Comparison of ENCODE assay signal across 11 cellular contexts in genomic region chr13:48403929-48404328, GRCh38. TPM values are rescaled to one million over a fixed set of nuclear protein-coding genes. Genes with fewer than 3 reads are reported as not detected.
A peak's percentile ranks its signal among the peaks of the same experiment; 100 is the strongest.
DNase-seq lines count a peak whose midpoint lies in the region; ATAC-seq and TF ChIP-seq lines count a peak whose summit lies in the region.
"Had no signal": no experiment of that assay in that cellular context is flagged by ENCODE, and none has a peak within 500 bp of the region (broad histone marks: within the 10 kb centered on the region; RNA-seq: fewer than 3 reads in every experiment).

No MANE protein-coding gene starts in this region.

- peaks cover 4% of the 10 kb centered on the region for H3K36me3 Mint-ChIP-seq in nephron (ENCODE audit: low read depth)

- H3K9me3 Mint-ChIP-seq in nephron: no peaks in the 10 kb centered on the region

- intact Hi-C loops in heart right ventricle (cut with DNase I): loop anchor here in 7 of 10 donors (1.0 to 10.0 kb wide), 10 partner anchors 7 to 181 kb away; partner anchors contain the start of gene RCBTB2 (in 1 of the 7)
- intact Hi-C loops in Right ventricle myocardium inferior (cut with DNase I): no loop called here

- H3K27me3 Mint-ChIP-seq in nephron (ENCODE audit: low read depth): no peaks in the 10 kb centered on the region

- H3K4me1 ChIP-seq in heart right ventricle: peaks cover 0 to 98% (median 38%) of the 10 kb centered on the region in 9 donors

- no peaks in the 10 kb centered on the region for H3K27me3 ChIP-seq in heart right ventricle

- TF ChIP-seq CTCF in heart right ventricle (IDR thresholded peaks at IDR 0.05) (no peak), coronary artery (IDR thresholded peaks at IDR 0.05) (no peak), nephron (IDR thresholded peaks at IDR 0.05; ENCODE audit: unreplicated experiment in 3 of 3) (no peak)

- H3K4me1 Mint-ChIP-seq in nephron: peaks cover 41% of the 10 kb centered on the region

- H3K36me3 ChIP-seq in heart right ventricle: peaks cover 0 to 10% (median 0%) of the 10 kb centered on the region in 9 donors

- DNase-seq in heart right ventricle (no peak), Right ventricle myocardium inferior (ENCODE audit: missing footprints) (no peak), coronary artery (ENCODE audit: low spot score) (no peak), H4 (ENCODE audit: low spot score) (no peak), OCI-M1 (lab: John Stamatoyannopoulos, UW) (no peak), NCI-H1092 treated with DMSO at 0.1 percent for 48 hours (lab: John Stamatoyannopoulos, UW) (no peak), NCI-H2196 (lab: John Stamatoyannopoulos, UW; ENCODE audit: unreplicated experiment) (no peak)
- DNase-seq: HCEC 1CT, midbrain, small intestine had no signal

- H3K9me3 ChIP-seq in heart right ventricle: no peaks in the 10 kb centered on the region

- ATAC-seq in heart right ventricle: peak in 2 of 8 donors; percentile 18 to 19
- ATAC-seq in Right ventricle myocardium inferior: no peak

- peak overlapping the region; percentile 12 to 93 (median 78) for H3K27ac ChIP-seq in heart right ventricle
- H3K27ac ChIP-seq in coronary artery: peak overlapping the region; percentile 48 to 77

- H3K4me3 Mint-ChIP-seq in nephron: no peak overlapping the region

- H3K27ac Mint-ChIP-seq in nephron: peak overlapping the region in 2 of 3 experiments; percentile 6 to 69

- H3K4me3 ChIP-seq in heart right ventricle: peak overlapping the region in 8 of 10 donors; percentile 2 to 68 (median 22)
- peak overlapping the region; percentile 40 for H3K4me3 ChIP-seq in coronary artery

- WGBS in heart right ventricle, 2 donors: 74 to 80% methylated on average over 8 of the region's 8 CpGs

RNA-seq across cellular contexts. Expression of gene LPAR6, which starts 9.0 kb away (rescaled TPM):
- total RNA-seq in heart right ventricle: 10 to 100 TPM in 7 of 10 donors, 1 to 10 TPM in 3; 5.0 to 28.7 (median 12.1) TPM
- polyA plus RNA-seq in heart right ventricle: 10 to 100 TPM; 10.6 to 45.1 TPM
- total RNA-seq in Right ventricle myocardium inferior: 14.8 TPM
- 3.7 and 8.9 TPM in 2 replicates for total RNA-seq in H4 (2014; rRNA removed; shearing (Covaris generic))
